ENCODE assay signal across 7 cellular contexts in the genomic region with DNA sequence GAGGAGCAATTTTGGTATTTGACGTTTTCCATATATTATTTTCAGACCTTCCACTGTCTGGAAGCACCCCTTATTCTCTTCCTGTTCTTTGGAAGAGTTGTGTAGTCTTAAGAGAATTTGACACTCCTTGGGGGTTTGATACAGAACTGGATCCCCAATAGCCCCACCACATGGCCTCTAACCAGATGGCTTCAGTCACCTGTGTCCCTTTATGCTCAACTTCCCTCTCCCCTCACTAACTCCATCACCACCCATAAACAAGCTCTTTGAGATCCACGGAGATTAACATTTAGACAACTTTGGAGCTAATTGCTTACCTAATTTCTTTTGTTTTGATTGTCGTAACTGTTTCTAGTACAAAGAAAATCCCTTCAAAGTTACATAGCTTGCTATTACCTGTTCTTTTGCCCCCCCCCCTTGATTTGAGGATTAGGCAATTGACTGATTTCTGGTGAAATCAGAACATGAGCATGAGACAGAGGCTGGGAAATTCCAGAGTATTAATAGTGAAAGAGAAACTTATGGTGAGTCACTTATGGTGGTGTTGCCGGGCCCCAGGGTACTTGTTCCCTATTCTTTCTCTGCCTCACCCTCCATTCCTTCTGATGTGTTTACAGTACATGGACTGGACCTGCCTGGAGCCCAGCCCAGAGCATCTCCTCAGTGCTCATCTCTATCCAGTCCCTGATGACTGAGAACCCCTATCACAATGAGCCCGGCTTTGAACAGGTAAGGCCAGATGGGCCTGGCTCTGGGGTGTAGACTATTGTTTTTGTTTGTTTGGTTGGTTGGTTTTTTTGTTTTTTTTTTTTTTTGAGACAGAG. TPM values are rescaled to one million over a fixed set of nuclear protein-coding genes. Genes with fewer than 3 reads are reported as not detected.
DNase-seq lines count a peak whose midpoint lies in the region; ATAC-seq and TF ChIP-seq lines count a peak whose summit lies in the region.

No MANE protein-coding gene starts in this region.

- intact Hi-C loops in colonic mucosa (cut with DNase I) = no loop called here

- H3K36me3 ChIP-seq in colonic mucosa = no peaks in the 10 kb centered on the region

- peak overlapping the region; percentile 99 for H3K27ac Mint-ChIP-seq in T-helper 1 cell treated with Interleukin-12 subunit alpha and Interleukin-12 subunit beta and Interleukin-4 antibody, amounts not matched to agents 30 μg/mL and 1 μg/mL, for 36 hours
- peak overlapping the region; percentile 71 for H3K27ac Mint-ChIP-seq in progenitor cell of endocrine pancreas

- peak overlapping the region; percentile 58 for H3K27ac ChIP-seq in colonic mucosa

- H3K4me3 Mint-ChIP-seq in T-helper 1 cell treated with Interleukin-12 subunit alpha and Interleukin-12 subunit beta and Interleukin-4 antibody, amounts not matched to agents 30 μg/mL and 1 μg/mL, for 36 hours = peak overlapping the region; percentile 88
- no peak overlapping the region for H3K4me3 Mint-ChIP-seq in progenitor cell of endocrine pancreas (ENCODE audit: low read depth)

- no peak overlapping the region for H3K9ac ChIP-seq in colonic mucosa (ENCODE audit: low read depth in 2 of 2, low read length in 2 of 2)

- H3K9me3 Mint-ChIP-seq in T-helper 1 cell treated with Interleukin-12 subunit alpha and Interleukin-12 subunit beta and Interleukin-4 antibody, amounts not matched to agents 30 μg/mL and 1 μg/mL, for 36 hours = no peaks in the 10 kb centered on the region
- H3K9me3 Mint-ChIP-seq in progenitor cell of endocrine pancreas (ENCODE audit: low read depth) = no peaks in the 10 kb centered on the region

- no peaks in the 10 kb centered on the region for H3K9me3 ChIP-seq in colonic mucosa

- H3K4me1 Mint-ChIP-seq in T-helper 1 cell treated with Interleukin-12 subunit alpha and Interleukin-12 subunit beta and Interleukin-4 antibody, amounts not matched to agents 30 μg/mL and 1 μg/mL, for 36 hours (ENCODE audit: low read depth) = peaks cover 48% of the 10 kb centered on the region
- peaks cover 13% of the 10 kb centered on the region for H3K4me1 Mint-ChIP-seq in progenitor cell of endocrine pancreas (ENCODE audit: low read depth)

- H3K4me3 ChIP-seq in colonic mucosa = no peak overlapping the region

- ATAC-seq in GM18868 (IDR thresholded peaks at IDR 0.05; ENCODE audit: unreplicated experiment) (peak; percentile 87), HG02970 (IDR thresholded peaks at IDR 0.05; ENCODE audit: low FRiP score, unreplicated experiment) (peak; percentile 78)

- peaks cover 4% of the 10 kb centered on the region for H3K4me1 ChIP-seq in colonic mucosa

- H3K27me3 ChIP-seq in colonic mucosa = no peaks in the 10 kb centered on the region

- H3K27me3 Mint-ChIP-seq in T-helper 1 cell treated with Interleukin-12 subunit alpha and Interleukin-12 subunit beta and Interleukin-4 antibody, amounts not matched to agents 30 μg/mL and 1 μg/mL, for 36 hours (ENCODE audit: low read depth) = no peaks in the 10 kb centered on the region
- no peaks in the 10 kb centered on the region for H3K27me3 Mint-ChIP-seq in progenitor cell of endocrine pancreas

- H3K36me3 Mint-ChIP-seq in T-helper 1 cell treated with Interleukin-12 subunit alpha and Interleukin-12 subunit beta and Interleukin-4 antibody, amounts not matched to agents 30 μg/mL and 1 μg/mL, for 36 hours (ENCODE audit: low read depth) = peaks cover 53% of the 10 kb centered on the region
- peaks cover 38% of the 10 kb centered on the region for H3K36me3 Mint-ChIP-seq in progenitor cell of endocrine pancreas (ENCODE audit: insufficient read depth)

- DNase-seq in colonic mucosa (no peak), progenitor cell of endocrine pancreas (ENCODE audit: low spot score, unreplicated experiment) (no peak), NCI-H2227 (lab: John Stamatoyannopoulos, UW; ENCODE audit: unreplicated experiment) (no peak), LoVo (ENCODE audit: low spot score) (no peak)

- TF ChIP-seq CTCF in colonic mucosa (IDR thresholded peaks at IDR 0.05) (no peak), progenitor cell of endocrine pancreas (IDR thresholded peaks at IDR 0.05; ENCODE audit: unreplicated experiment) (no peak)

RNA-seq across cellular contexts. Expression of a gene that starts 7.5 kb away (rescaled TPM):
- total RNA-seq in colonic mucosa (10 to 100 TPM; 68.1 to 68.8 TPM), progenitor cell of endocrine pancreas (94.1 and 100 TPM in 2 replicates)

RNA-seq across cellular contexts. Expression of a gene that starts 23.1 kb away (rescaled TPM):
- total RNA-seq in colonic mucosa (100 to 1,000 TPM; 200 to 341 TPM), progenitor cell of endocrine pancreas (40.2 and 45.1 TPM in 2 replicates)

RNA-seq across cellular contexts. Expression of a gene that starts 29.0 kb away (rescaled TPM):
- total RNA-seq in colonic mucosa (100 to 1,000 TPM in 1 of 2 donors, 10 to 100 TPM in 1; 98.7 to 139 TPM), progenitor cell of endocrine pancreas (128 and 133 TPM in 2 replicates)

RNA-seq across cellular contexts. Expression of a gene that starts 52.7 kb away (rescaled TPM):
- total RNA-seq in colonic mucosa = not detected
- total RNA-seq in progenitor cell of endocrine pancreas = not detected in 2 replicates
